In genomic region chr7:82542665-82543064, GRCh38 we compare ENCODE assay signal across 2 cellular contexts.
TF ChIP-seq lines count a peak whose summit lies in the region.

No MANE protein-coding gene starts in this region.

TF ChIP-seq in IMR-90, 13 proteins besides CTCF, POLR2A, EP300 and RAD21 (continued from another document):
- TF ChIP-seq CHD1 (IDR thresholded peaks at IDR 0.05; ENCODE audit: low read depth, low read length) (no peak), BHLHE40 (IDR thresholded peaks at IDR 0.05; ENCODE audit: low read depth, low read length) (no peak), RCOR1 (IDR thresholded peaks at IDR 0.05; ENCODE audit: insufficient replicate concordance, low read length) (peak; percentile 69), CEBPB (IDR thresholded peaks at IDR 0.05; ENCODE audit: low read depth, low read length) (peak; percentile 81; the same call in 1 of the 2 replicates), RFX5 (IDR thresholded peaks at IDR 0.05; ENCODE audit: low read depth, low read length) (no peak), FOS (IDR thresholded peaks at IDR 0.05; ENCODE audit: low read depth, low read length) (no peak), MXI1 (IDR thresholded peaks at IDR 0.05; ENCODE audit: borderline replicate concordance, low read depth, low read length) (no peak), USF2 (IDR thresholded peaks at IDR 0.05; ENCODE audit: low read depth, low read length) (no peak), ELK1 (IDR thresholded peaks at IDR 0.05; ENCODE audit: borderline replicate concordance, low read depth, low read length) (no peak), MAZ (IDR thresholded peaks at IDR 0.05; ENCODE audit: borderline replicate concordance, low read depth, low read length) (no peak)

TF ChIP-seq in neural cell, 6 proteins besides CTCF, POLR2A, EP300 and RAD21 (continued from another document):
- TF ChIP-seq REST (IDR thresholded peaks at IDR 0.05; ENCODE audit: borderline replicate concordance) (peak; percentile 24), TAF1 (IDR thresholded peaks at IDR 0.05; ENCODE audit: low read depth) (no peak), MXI1 (conservative IDR thresholded peaks at IDR 0.05; ENCODE audit: poor library complexity, severe bottlenecking) (no peak), POLR2AphosphoS5 (IDR thresholded peaks at IDR 0.05) (no peak)
